Comparison of ENCODE assay signal across 1 cellular context in genomic region chr22:26798433-26799065, GRCh38.
TF ChIP-seq lines count a peak whose summit lies in the region.

No MANE protein-coding gene starts in this region.

TF ChIP-seq in K562, 482 proteins besides CTCF, POLR2A, EP300 and RAD21:
- TF ChIP-seq, protein P1, sequence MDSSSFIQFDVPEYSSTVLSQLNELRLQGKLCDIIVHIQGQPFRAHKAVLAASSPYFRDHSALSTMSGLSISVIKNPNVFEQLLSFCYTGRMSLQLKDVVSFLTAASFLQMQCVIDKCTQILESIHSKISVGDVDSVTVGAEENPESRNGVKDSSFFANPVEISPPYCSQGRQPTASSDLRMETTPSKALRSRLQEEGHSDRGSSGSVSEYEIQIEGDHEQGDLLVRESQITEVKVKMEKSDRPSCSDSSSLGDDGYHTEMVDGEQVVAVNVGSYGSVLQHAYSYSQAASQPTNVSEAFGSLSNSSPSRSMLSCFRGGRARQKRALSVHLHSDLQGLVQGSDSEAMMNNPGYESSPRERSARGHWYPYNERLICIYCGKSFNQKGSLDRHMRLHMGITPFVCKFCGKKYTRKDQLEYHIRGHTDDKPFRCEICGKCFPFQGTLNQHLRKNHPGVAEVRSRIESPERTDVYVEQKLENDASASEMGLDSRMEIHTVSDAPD (CRISPR knock-in tag; IDR thresholded peaks at IDR 0.05): no peak
- TF ChIP-seq NR2C2 (CRISPR knock-in tag; IDR thresholded peaks at IDR 0.05) (no peak), NR2C2 (tag; IDR thresholded peaks at IDR 0.05) (no peak), NCOR1 (IDR thresholded peaks at IDR 0.05) (no peak), PKNOX1 (IDR thresholded peaks at IDR 0.05) (no peak), FIP1L1 (IDR thresholded peaks at IDR 0.05; ENCODE audit: low read depth, low read length, poor library complexity, severe bottlenecking) (no peak), CHD4 (IDR thresholded peaks at IDR 0.05; ENCODE audit: insufficient read depth, insufficient replicate concordance, low read depth, low read length, poor library complexity, severe bottlenecking) (no peak)
